ENCODE assay signal across 7 cellular contexts in genomic region chr5:7850241-7850532, GRCh38. TPM values are rescaled to one million over a fixed set of nuclear protein-coding genes. Genes with fewer than 3 reads are reported as not detected.
DNase-seq lines count a peak whose midpoint lies in the region; ATAC-seq and TF ChIP-seq lines count a peak whose summit lies in the region.

No MANE protein-coding gene starts in this region.

- in situ Hi-C loops in IMR-90 (cut with MboI; ENCODE audit: low sequenced_read_pairs) (no loop called here), ACHN (cut with HindIII; ENCODE audit: low pct_ligation_motif_present, low pct_unique_long_range_greater_than_20kb, low sequenced_read_pairs) (no loop called here)

- H3K27ac ChIP-seq in IMR-90 (ENCODE audit: insufficient read depth, low read length) (no peak overlapping the region), ascending aorta (no peak overlapping the region), iPS-20b (ENCODE audit: low read length) (no peak overlapping the region)

- H3K56ac ChIP-seq in IMR-90 (ENCODE audit: extremely low read depth, insufficient read depth, low read length), result no peak overlapping the region

- H3K4ac ChIP-seq in IMR-90 (ENCODE audit: low read depth, low read length), result no peak overlapping the region

- H3K36me3 ChIP-seq in IMR-90 (ENCODE audit: control insufficient read depth, insufficient read depth, low read length) (no peaks in the 10 kb centered on the region), ascending aorta (no peaks in the 10 kb centered on the region), iPS-20b (ENCODE audit: insufficient read depth, low read depth, low read length) (no peaks in the 10 kb centered on the region)

- no peak overlapping the region for H2AK9ac ChIP-seq in IMR-90 (replicated peaks; ENCODE audit: low read depth, low read length, poor library complexity)

- H3K23ac ChIP-seq in IMR-90 (ENCODE audit: low read depth, low read length), result no peak overlapping the region

- no TSS peak for BruUV-seq in IMR-90 (replicated peaks; lab: Mats Ljungman, UMichigan)

- H2AFZ ChIP-seq in IMR-90 (replicated peaks; ENCODE audit: low read length, poor library complexity), result peak overlapping the region; percentile 80

- H2AK5ac ChIP-seq in IMR-90 (ENCODE audit: low read depth, low read length), result no peak overlapping the region

- H3K27ac Mint-ChIP-seq in stimulated activated effector memory CD8-positive, alpha-beta T cell treated with anti-CD3 and anti-CD28 coated beads, Interleukin-12 subunit alpha, Interleukin-12 subunit beta, amount 100 ng/mL, for 72 hours, result no peak overlapping the region

- TF ChIP-seq POLR2A in IMR-90 (IDR thresholded peaks at IDR 0.05; ENCODE audit: low read depth, low read length), result no peak

- ATAC-seq in IMR-90 (ENCODE audit: low read depth), result no peak
- no peak for ATAC-seq in stimulated activated effector memory CD8-positive, alpha-beta T cell treated with anti-CD3 and anti-CD28 coated beads, Interleukin-12 subunit alpha, Interleukin-12 subunit beta, amount 100 ng/mL, for 72 hours

- H3K14ac ChIP-seq in IMR-90 (replicated peaks; ENCODE audit: low read depth, low read length), result no peak overlapping the region

- H3K9me1 ChIP-seq in IMR-90 (ENCODE audit: insufficient read depth, low read length), result no peaks in the 10 kb centered on the region

- peaks cover 31% of the 10 kb centered on the region for H3K27me3 ChIP-seq in IMR-90 (ENCODE audit: control insufficient read depth, insufficient read depth, low read length)
- peaks cover 5% of the 10 kb centered on the region for H3K27me3 ChIP-seq in ascending aorta
- peaks cover 30% of the 10 kb centered on the region for H3K27me3 ChIP-seq in iPS-20b (ENCODE audit: insufficient read depth, low read length)

- TF ChIP-seq CTCF in IMR-90 (conservative IDR thresholded peaks at IDR 0.05; ENCODE audit: low read depth, low read length) (no peak), ascending aorta (IDR thresholded peaks at IDR 0.05) (no peak)

- no peak overlapping the region for H2BK120ac ChIP-seq in IMR-90 (ENCODE audit: low read depth, low read length)

- dilution Hi-C loops in IMR-90 (cut with HindIII; ENCODE audit: low sequenced_read_pairs, unreplicated experiment), result no loop called here

- peaks cover 17% of the 10 kb centered on the region for H3K4me1 Mint-ChIP-seq in stimulated activated effector memory CD8-positive, alpha-beta T cell treated with anti-CD3 and anti-CD28 coated beads, Interleukin-12 subunit alpha, Interleukin-12 subunit beta, amount 100 ng/mL, for 72 hours

- no peaks in the 10 kb centered on the region for H4K20me1 ChIP-seq in IMR-90 (ENCODE audit: insufficient read depth, low read length)

- H4K8ac ChIP-seq in IMR-90 (ENCODE audit: low read depth in 2 of 2, low read length in 2 of 2), result no peak overlapping the region

- no peak overlapping the region for H3K18ac ChIP-seq in IMR-90 (ENCODE audit: low read depth, low read length)

- DNase-seq in IMR-90 (no peak), ascending aorta (ENCODE audit: low spot score in 2 of 2) (no peak), SW480 (ENCODE audit: low spot score) (no peak), ACHN (no peak)
- DNase-seq in stimulated activated effector memory CD8-positive, alpha-beta T cell treated with anti-CD3 and anti-CD28 coated beads, Interleukin-12 subunit alpha, Interleukin-12 subunit beta, amount 100 ng/mL, for 72 hours (ENCODE audit: low spot score in 2 of 2), result no peak
- no peak for DNase-seq in stimulated activated CD4-positive, alpha-beta T cell treated with anti-CD3 and anti-CD28 coated beads, Interleukin-1b, Interleukin-23, amount 100 ng/mL, for 48 hours

- peak overlapping the region; percentile 70 for H3K4me3 Mint-ChIP-seq in stimulated activated effector memory CD8-positive, alpha-beta T cell treated with anti-CD3 and anti-CD28 coated beads, Interleukin-12 subunit alpha, Interleukin-12 subunit beta, amount 100 ng/mL, for 72 hours

- H3K4me2 ChIP-seq in IMR-90 (ENCODE audit: low read depth, low read length), result peak overlapping the region; percentile 1; the same call in 1 of the 2 replicates

- H2BK20ac ChIP-seq in IMR-90 (ENCODE audit: low read depth, low read length), result no peak overlapping the region

- H3K79me1 ChIP-seq in IMR-90 (ENCODE audit: low read depth in 1 of 2, low read length in 2 of 2), result no peaks in the 10 kb centered on the region

- H3K4me3 ChIP-seq in IMR-90 (ENCODE audit: insufficient read depth, low read depth, low read length), result peak overlapping the region; percentile 2; the same call in 1 of the 2 replicates
- H3K4me3 ChIP-seq in ascending aorta, result peak overlapping the region; percentile 58 to 73
- H3K4me3 ChIP-seq in iPS-20b (ENCODE audit: low read length), result peak overlapping the region; percentile 74

- no peak overlapping the region for H4K91ac ChIP-seq in IMR-90 (ENCODE audit: insufficient read depth, low read depth, low read length)

- H4K5ac ChIP-seq in IMR-90 (ENCODE audit: low read depth, low read length), result no peak overlapping the region

- H2BK15ac ChIP-seq in IMR-90 (ENCODE audit: low read depth, low read length), result no peak overlapping the region

- WGBS in IMR-90 (ENCODE audit: extremely low coverage in 2 of 2, insufficient read length in 1 of 2), 2 experiments, result no CpG with 5 or more reads among the region's 15 CpGs

- H3K36me3 Mint-ChIP-seq in stimulated activated effector memory CD8-positive, alpha-beta T cell treated with anti-CD3 and anti-CD28 coated beads, Interleukin-12 subunit alpha, Interleukin-12 subunit beta, amount 100 ng/mL, for 72 hours, result no peaks in the 10 kb centered on the region

- no peak overlapping the region for H3K9ac ChIP-seq in IMR-90 (ENCODE audit: low read depth, low read length)
- H3K9ac ChIP-seq in iPS-20b (ENCODE audit: low read depth, low read length), result peak overlapping the region; percentile 36; the same call in 1 of the 2 replicates

- no peak overlapping the region for H2BK5ac ChIP-seq in IMR-90 (ENCODE audit: low read depth, low read length, poor library complexity, severe bottlenecking)

- intact Hi-C loops in IMR-90 (cut with micrococcal nuclease) (no loop called here), ascending aorta (cut with DNase I) (loop anchor here (10.0 kb wide), 1 partner anchor 455 kb away; the partner anchor contains the start of gene ADCY2)

- CTCF ChIA-PET in IMR-90 (lab: Yijun Ruan, JAX), result no interaction called here

- H3K9me3 ChIP-seq in IMR-90 (ENCODE audit: control insufficient read depth, insufficient read depth, low read length) (peaks cover 2% of the 10 kb centered on the region; the same call in 1 of the 2 replicates), ascending aorta (no peaks in the 10 kb centered on the region), iPS-20b (ENCODE audit: insufficient read depth, low read depth, low read length) (no peaks in the 10 kb centered on the region; the same call in 1 of the 2 replicates)

- H3K4me1 ChIP-seq in IMR-90 (ENCODE audit: control insufficient read depth, insufficient read depth, low read length) (no peaks in the 10 kb centered on the region), ascending aorta (peaks cover 3 to 4% of the 10 kb centered on the region in 2 donors), iPS-20b (ENCODE audit: insufficient read depth, low read length) (no peaks in the 10 kb centered on the region)

- no peak for TF ChIP-seq RAD21 in IMR-90 (IDR thresholded peaks at IDR 0.05; ENCODE audit: low read length)

- peaks cover 2% of the 10 kb centered on the region for H3K9me3 Mint-ChIP-seq in stimulated activated effector memory CD8-positive, alpha-beta T cell treated with anti-CD3 and anti-CD28 coated beads, Interleukin-12 subunit alpha, Interleukin-12 subunit beta, amount 100 ng/mL, for 72 hours

- POLR2A ChIA-PET in IMR-90 (lab: Charles Lee; ENCODE audit: unreplicated experiment), result interaction anchor here (0.6 kb wide), 1 partner anchor 104 kb away, joined by 3 read pairs; no protein-coding TSS in a partner anchor

TF ChIP-seq in IMR-90, 13 proteins besides CTCF, POLR2A, EP300 and RAD21:
- TF ChIP-seq BHLHE40 (IDR thresholded peaks at IDR 0.05; ENCODE audit: low read depth, low read length) (no peak), RCOR1 (IDR thresholded peaks at IDR 0.05; ENCODE audit: insufficient replicate concordance, low read length) (no peak), SMC3 (IDR thresholded peaks at IDR 0.05; ENCODE audit: low read depth, low read length) (no peak)
- TF ChIP-seq, protein P1, sequence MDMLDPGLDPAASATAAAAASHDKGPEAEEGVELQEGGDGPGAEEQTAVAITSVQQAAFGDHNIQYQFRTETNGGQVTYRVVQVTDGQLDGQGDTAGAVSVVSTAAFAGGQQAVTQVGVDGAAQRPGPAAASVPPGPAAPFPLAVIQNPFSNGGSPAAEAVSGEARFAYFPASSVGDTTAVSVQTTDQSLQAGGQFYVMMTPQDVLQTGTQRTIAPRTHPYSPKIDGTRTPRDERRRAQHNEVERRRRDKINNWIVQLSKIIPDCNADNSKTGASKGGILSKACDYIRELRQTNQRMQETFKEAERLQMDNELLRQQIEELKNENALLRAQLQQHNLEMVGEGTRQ (IDR thresholded peaks at IDR 0.05; ENCODE audit: low read depth, low read length), result no peak

RNA-seq across cellular contexts. Expression of gene CFAP90, which starts 0.7 kb away (rescaled TPM):
- total RNA-seq in IMR-90 (2012; rRNA removed) (not detected in 2 replicates), ascending aorta (not detected)
- 0.09 and 0.14 TPM in 2 replicates for polyA plus RNA-seq in IMR-90 (2012; rRNA removed)
- polyA plus RNA-seq in IMR-90 (2012; cell fraction: cytosol; rRNA removed), result 0.11 TPM in 1 of 2 replicates, not detected in the other
- polyA plus RNA-seq in IMR-90 (2012; cell fraction: nucleus; rRNA removed; ENCODE audit: low replicate concordance), result 0.02 TPM in 1 of 2 replicates, not detected in the other

RNA-seq across cellular contexts. Expression of gene FASTKD3, which starts 18.6 kb away (rescaled TPM):
- total RNA-seq in IMR-90 (2012; rRNA removed) (12.7 and 19.7 TPM in 2 replicates), ascending aorta (not detected)
- polyA plus RNA-seq in IMR-90 (2012; rRNA removed), result 6.2 and 8.4 TPM in 2 replicates
- polyA plus RNA-seq in IMR-90 (2012; cell fraction: cytosol; rRNA removed), result 1.5 and 1.6 TPM in 2 replicates
- 1.6 and 16.9 TPM in 2 replicates for polyA plus RNA-seq in IMR-90 (2012; cell fraction: nucleus; rRNA removed; ENCODE audit: low replicate concordance)

RNA-seq across cellular contexts. Expression of gene MTRR, which starts 18.8 kb away (rescaled TPM):
- total RNA-seq in IMR-90 (2012; rRNA removed) (30.6 and 33.2 TPM in 2 replicates), ascending aorta (15.0 TPM)
- polyA plus RNA-seq in IMR-90 (2012; rRNA removed), result 31.4 and 33.5 TPM in 2 replicates
- polyA plus RNA-seq in IMR-90 (2012; cell fraction: cytosol; rRNA removed), result 6.8 and 11.1 TPM in 2 replicates
- 10.7 and 61.9 TPM in 2 replicates for polyA plus RNA-seq in IMR-90 (2012; cell fraction: nucleus; rRNA removed; ENCODE audit: low replicate concordance)

Comparison
In these comparisons a context has a peak if more than half of its experiments do, and no peak if none do; other contexts are left out.
1. H3K4me3 ChIP-seq: peak in every context shown above with its lines; median percentile 74 in iPS-20b; 66 in ascending aorta; 2 in IMR-90.
2. RNA of gene FASTKD3, which starts 18.6 kb away (total RNA-seq): 12.7 to 19.7 TPM in IMR-90; not detected in ascending aorta (single experiment); every median in the first group is over 10 times any median in the second.